ENCODE assay signal across 8 cellular contexts in genomic region chr1:147723691-147724323, GRCh38. TPM values are rescaled to one million over a fixed set of nuclear protein-coding genes. Genes with fewer than 3 reads are reported as not detected.
DNase-seq lines count a peak whose midpoint lies in the region; ATAC-seq and TF ChIP-seq lines count a peak whose summit lies in the region.

No MANE protein-coding gene starts in this region.

- POLR2A ChIA-PET in HEK293 (lab: Yijun Ruan, JAX), result no interaction called here

- no peaks in the 10 kb centered on the region for H3K36me3 Mint-ChIP-seq in glutamatergic neuron (ENCODE audit: unreplicated experiment)

- H3K36me3 ChIP-seq in HEK293 (ENCODE audit: control insufficient read depth in 2 of 2, insufficient read depth in 1 of 2, low read length in 2 of 2), result no peaks in the 10 kb centered on the region

- DNase-seq in SW480 (ENCODE audit: low spot score) (peak; percentile 41), glutamatergic neuron (peak; percentile 40), sciatic nerve (ENCODE audit: low spot score) (no peak), inferior parietal cortex (ENCODE audit: extremely low spot score) (no peak), HCEC 1CT (no peak)

- TF ChIP-seq CTCF in C4-2B (conservative IDR thresholded peaks at IDR 0.05) (peak; percentile 55), HEK293 (tag by site-specific recombination; IDR thresholded peaks at IDR 0.05) (peak; percentile 81), glutamatergic neuron (IDR thresholded peaks at IDR 0.05; ENCODE audit: partially characterized antibody, unreplicated experiment) (no peak)

- H3K27ac ChIP-seq in C4-2B (no peak overlapping the region), HEK293 (ENCODE audit: extremely low read depth, low read depth, low read length) (no peak overlapping the region)

- no peaks in the 10 kb centered on the region for H3K4me1 Mint-ChIP-seq in glutamatergic neuron (ENCODE audit: low read depth, unreplicated experiment)

- intact Hi-C loops in sciatic nerve (cut with DNase I), result no loop called here

- peaks cover 2% of the 10 kb centered on the region for H3K9me3 Mint-ChIP-seq in glutamatergic neuron (ENCODE audit: unreplicated experiment)

- H3K27me3 Mint-ChIP-seq in glutamatergic neuron (ENCODE audit: unreplicated experiment), result peaks cover 4% of the 10 kb centered on the region

- H3K4me3 ChIP-seq in HEK293 (ENCODE audit: low read depth, low read length), result no peak overlapping the region

- no peaks in the 10 kb centered on the region for H3K4me1 ChIP-seq in HEK293 (ENCODE audit: control insufficient read depth, insufficient read depth, low read length)

- H3K4me3 Mint-ChIP-seq in glutamatergic neuron (ENCODE audit: unreplicated experiment), result no peak overlapping the region

- CTCF ChIA-PET in HEK293 (lab: Yijun Ruan, JAX), result interaction anchor here (0.5 to 6.9 kb wide), 14 partner anchors 9 to 286 kb away, joined by 3 to 71 read pairs (median 4); no protein-coding TSS in a partner anchor

- no peak overlapping the region for H3K27ac Mint-ChIP-seq in glutamatergic neuron (ENCODE audit: unreplicated experiment)

- ATAC-seq in sciatic nerve, result peak; percentile 55
- ATAC-seq in GM21737 (IDR thresholded peaks at IDR 0.05; ENCODE audit: unreplicated experiment), result no peak

- H3K9me3 ChIP-seq in HEK293 (ENCODE audit: control insufficient read depth, insufficient read depth, low read depth, low read length), result no peaks in the 10 kb centered on the region

TF ChIP-seq in HEK293, 187 proteins besides CTCF, POLR2A, EP300 and RAD21:
- TF ChIP-seq ZNF654 (tag by site-specific recombination; IDR thresholded peaks at IDR 0.05; ENCODE audit: low read depth) (peak; percentile 83), ZBTB17 (tag by site-specific recombination; IDR thresholded peaks at IDR 0.05) (peak; percentile 93), ZNF10 (tag by site-specific recombination; IDR thresholded peaks at IDR 0.05) (no peak), ZNF561 (tag by site-specific recombination; IDR thresholded peaks at IDR 0.05; ENCODE audit: borderline replicate concordance) (no peak), PRDM4 (tag by site-specific recombination; IDR thresholded peaks at IDR 0.05) (no peak), ZNF596 (tag by site-specific recombination; IDR thresholded peaks at IDR 0.05) (no peak), ZNF223 (tag by site-specific recombination; IDR thresholded peaks at IDR 0.05) (no peak), SCRT1 (tag by site-specific recombination; IDR thresholded peaks at IDR 0.05; ENCODE audit: borderline replicate concordance) (no peak)
TF ChIP-seq in HEK293: peak in this region for 2.

RNA-seq across cellular contexts. Expression of gene GJA5, which starts 36.6 kb away (rescaled TPM):
- total RNA-seq in glutamatergic neuron (ENCODE audit: unreplicated experiment), result not detected
- total RNA-seq in sciatic nerve, result 19.6 TPM

RNA-seq across cellular contexts. Expression of gene ACP6, which starts 53.5 kb away (rescaled TPM):
- total RNA-seq in glutamatergic neuron (ENCODE audit: unreplicated experiment) (3.5 TPM), sciatic nerve (17.6 TPM)

Comparison
In these comparisons a context has a peak if more than half of its experiments do, and no peak if none do; other contexts are left out.
1. DNase-seq: peak in SW480 (single experiment) and glutamatergic neuron (single experiment); none in sciatic nerve (single experiment), inferior parietal cortex (single experiment) and HCEC 1CT (single experiment).
2. RNA of gene GJA5, which starts 36.6 kb away (total RNA-seq): 19.6 TPM in sciatic nerve (single experiment); not detected in glutamatergic neuron (single experiment); every median in the first group is over 10 times any median in the second.